In genomic region chr6:134094436-134094835, GRCh38 we compare ENCODE assay signal across 31 cellular contexts. TPM values are rescaled to one million over a fixed set of nuclear protein-coding genes. Genes with fewer than 3 reads are reported as not detected.
"Had no signal": no experiment of that assay in that cellular context is flagged by ENCODE, and none has a peak within 500 bp of the region (broad histone marks: within the 10 kb centered on the region; RNA-seq: fewer than 3 reads in every experiment).

No MANE protein-coding gene starts in this region.

- H3K9me3 ChIP-seq: body of pancreas, heart left ventricle, pancreas, right atrium auricular region, stomach, tibial artery, upper lobe of right lung had no signal

- H3K4me3 ChIP-seq: body of pancreas, cardiac muscle cell, heart left ventricle, pancreas, right atrium auricular region, smooth muscle cell, stomach, tibial artery, upper lobe of right lung had no signal

- H3K27ac ChIP-seq: body of pancreas, cardiac muscle cell, heart left ventricle, pancreas, right atrium auricular region, stomach, tibial artery, upper lobe of right lung had no signal

- H3K4me2 ChIP-seq: smooth muscle cell had no signal

- ATAC-seq: body of pancreas; effector memory CD8-positive, alpha-beta T cell; heart left ventricle; left colon; naive thymus-derived CD8-positive, alpha-beta T cell; pancreas; stimulated activated naive B cell treated with anti-CD40 and anti-IgM and Interleukin-4, amounts not matched to agents 10 μg/mL and 1 μg/mL and 100 μg/mL, for 72 hours; upper lobe of right lung had no signal

- H3K27ac Mint-ChIP-seq: activated naive CD8-positive, alpha-beta T cell; effector memory CD8-positive, alpha-beta T cell; immature natural killer cell; naive thymus-derived CD8-positive, alpha-beta T cell; stimulated activated naive B cell treated with anti-CD40 and anti-IgM and Interleukin-4, amounts not matched to agents 10 μg/mL and 1 μg/mL and 100 μg/mL, for 72 hours had no signal

- DNase-seq: activated CD4-positive, alpha-beta T cell treated with anti-CD3 and anti-CD28 coated beads for 48 hours; activated CD4-positive, alpha-beta T cell treated with anti-CD3 and anti-CD28 coated beads, Interleukin-2, amount 50 U/mL, for 48 hours; activated CD8-positive, alpha-beta memory T cell treated with anti-CD3 and anti-CD28 coated beads for 24 hours; activated effector memory CD4-positive, alpha-beta T cell treated with Interleukin-2 at 50 U/mL for 16 hours; activated naive CD4-positive, alpha-beta T cell treated with Interleukin-2 at 50 U/mL for 16 hours; anterior cingulate cortex; body of pancreas; cortex of kidney; effector memory CD8-positive, alpha-beta T cell; foreskin fibroblast; heart left ventricle; hypothalamus; immature natural killer cell; kidney; left colon; mammary epithelial cell; midbrain; naive thymus-derived CD8-positive, alpha-beta T cell; pancreas; stimulated activated CD4-positive, alpha-beta T cell treated with anti-CD3 and anti-CD28 coated beads, Interleukin-15, amount 100 ng/mL, for 24 hours; stimulated activated CD4-positive, alpha-beta T cell treated with anti-CD3 and anti-CD28 coated beads, Interleukin-2, amount 100 ng/mL, for 24 hours; stimulated activated naive B cell treated with anti-CD40 and anti-IgM and Interleukin-4, amounts not matched to agents 10 μg/mL and 1 μg/mL and 100 μg/mL, for 72 hours; stomach; tibial artery; upper lobe of right lung had no signal

- H3K4me1 Mint-ChIP-seq: immature natural killer cell; naive thymus-derived CD8-positive, alpha-beta T cell had no signal

- H3K27me3 ChIP-seq: body of pancreas, cardiac muscle cell, pancreas, right atrium auricular region, stomach, upper lobe of right lung had no signal

- H3K4me3 Mint-ChIP-seq: activated naive CD8-positive, alpha-beta T cell; effector memory CD8-positive, alpha-beta T cell; immature natural killer cell; naive thymus-derived CD8-positive, alpha-beta T cell; neural crest cell; stimulated activated naive B cell treated with anti-CD40 and anti-IgM and Interleukin-4, amounts not matched to agents 10 μg/mL and 1 μg/mL and 100 μg/mL, for 72 hours had no signal

- H3K4me1 ChIP-seq: body of pancreas, heart left ventricle, pancreas, right atrium auricular region, tibial artery, upper lobe of right lung had no signal

- H3K36me3 Mint-ChIP-seq: activated naive CD8-positive, alpha-beta T cell; immature natural killer cell; naive thymus-derived CD8-positive, alpha-beta T cell had no signal

- H3K9me3 Mint-ChIP-seq: effector memory CD8-positive, alpha-beta T cell; immature natural killer cell; naive thymus-derived CD8-positive, alpha-beta T cell had no signal

- H3K36me3 ChIP-seq: cardiac muscle cell, heart left ventricle, pancreas, right atrium auricular region, stomach, tibial artery, upper lobe of right lung had no signal

RNA-seq across cellular contexts. Expression of gene SLC2A12, which starts 42.0 kb away (rescaled TPM):
- total RNA-seq: naive thymus-derived CD8-positive, alpha-beta T cell; T-helper 1 cell treated with Interleukin-12 subunit alpha and Interleukin-12 subunit beta and Interleukin-4 antibody, amounts not matched to agents 30 ng/mL and 1 ng/mL, for 36 hours had no signal
- polyA plus RNA-seq: naive thymus-derived CD8-positive, alpha-beta T cell had no signal
